Comparison of ENCODE assay signal across 9 cellular contexts in genomic region chr16:4675864-4676786, GRCh38. TPM values are rescaled to one million over a fixed set of nuclear protein-coding genes. Genes with fewer than 3 reads are reported as not detected.
DNase-seq lines count a peak whose midpoint lies in the region; TF ChIP-seq lines count a peak whose summit lies in the region.
"Had no signal": no experiment of that assay in that cellular context is flagged by ENCODE, and none has a peak within 500 bp of the region (broad histone marks: within the 10 kb centered on the region; RNA-seq: fewer than 3 reads in every experiment).

No MANE protein-coding gene starts in this region.

- H4K5ac ChIP-seq in mesendoderm (ENCODE audit: low read length) = no peak overlapping the region

- H3K27ac ChIP-seq in mesendoderm (ENCODE audit: low read depth, low read length) = peak overlapping the region; percentile 35
- H3K27ac ChIP-seq in suprapubic skin = no peak overlapping the region
- H3K27ac ChIP-seq: 22Rv1 had no signal

- WGBS in mesendoderm (ENCODE audit: extremely low coverage, insufficient coverage, low lambda C conversion rate) = no CpG with 5 or more reads among the region's 23 CpGs
- 88% methylated on average over 12 of the region's 23 CpGs for WGBS in suprapubic skin

- H3K79me1 ChIP-seq in mesendoderm (ENCODE audit: low read length) = no peaks in the 10 kb centered on the region

- H3K18ac ChIP-seq in mesendoderm (ENCODE audit: low read length) = no peak overlapping the region

- peak overlapping the region; percentile 99 for H3K27ac Mint-ChIP-seq in stimulated activated naive CD8-positive, alpha-beta T cell treated with anti-CD3 and anti-CD28 coated beads, Interleukin-15, Interleukin-2, amounts not matched to agents 100 ng/mL and 50 ng/mL, for 24 hours

- H4K8ac ChIP-seq in mesendoderm (ENCODE audit: low read depth, low read length) = no peak overlapping the region

- no peaks in the 10 kb centered on the region for H3K79me2 ChIP-seq in mesendoderm (ENCODE audit: control insufficient read depth, insufficient read depth, low read length)

- peak overlapping the region; percentile 75 for H3K4me3 Mint-ChIP-seq in stimulated activated naive CD8-positive, alpha-beta T cell treated with anti-CD3 and anti-CD28 coated beads, Interleukin-15, Interleukin-2, amounts not matched to agents 100 ng/mL and 50 ng/mL, for 24 hours

- peak overlapping the region; percentile 52 for H3K9ac ChIP-seq in mesendoderm (ENCODE audit: low read length)

- H2BK5ac ChIP-seq in mesendoderm (ENCODE audit: low read length) = peak overlapping the region; percentile 9

- no peaks in the 10 kb centered on the region for H3K27me3 ChIP-seq in mesendoderm (ENCODE audit: insufficient read depth, low read length, poor library complexity)
- H3K27me3 ChIP-seq in suprapubic skin = no peaks in the 10 kb centered on the region

- peak; percentile 4 to 26 for DNase-seq in NOMO-1 (lab: John Stamatoyannopoulos, UW; ENCODE audit: unreplicated experiment in 2 of 2)
- DNase-seq in NOMO-1 treated with DMSO at 0.1 percent for 48 hours (lab: John Stamatoyannopoulos, UW; ENCODE audit: unreplicated experiment) = no peak
- DNase-seq in activated T-helper 1 cell treated with Interleukin-2 at 50 U/mL for 16 hours (ENCODE audit: low read depth) = peak; percentile 54
- DNase-seq in mesendoderm = peak; percentile 60
- no peak for DNase-seq in DMS53 treated with DMSO at 0.1 percent for 48 hours (lab: John Stamatoyannopoulos, UW; ENCODE audit: unreplicated experiment)
- DNase-seq in hepatic stellate cell (ENCODE audit: low spot score) = no peak
- DNase-seq in suprapubic skin (ENCODE audit: low spot score in 2 of 2) = no peak

- H2BK15ac ChIP-seq in mesendoderm (replicated peaks; ENCODE audit: low read depth) = no peak overlapping the region

- H3K56ac ChIP-seq in mesendoderm (ENCODE audit: low read length) = peak overlapping the region; percentile 83

- no peak overlapping the region for H3K23ac ChIP-seq in mesendoderm (ENCODE audit: low read length)

- no peak overlapping the region for H3K4me2 ChIP-seq in mesendoderm (ENCODE audit: low read length)

- H2AK5ac ChIP-seq in mesendoderm (ENCODE audit: low read length) = no peak overlapping the region

- H3K4me1 ChIP-seq in mesendoderm (ENCODE audit: control insufficient read depth, low read depth, low read length) (no peaks in the 10 kb centered on the region), suprapubic skin (peaks cover 27% of the 10 kb centered on the region)

- no peak overlapping the region for H2BK120ac ChIP-seq in mesendoderm (ENCODE audit: low read depth, low read length)

- H3K9me3 ChIP-seq in suprapubic skin = no peaks in the 10 kb centered on the region

- no peaks in the 10 kb centered on the region for H3K9me3 Mint-ChIP-seq in stimulated activated naive CD8-positive, alpha-beta T cell treated with anti-CD3 and anti-CD28 coated beads, Interleukin-15, Interleukin-2, amounts not matched to agents 100 ng/mL and 50 ng/mL, for 24 hours

- no peaks in the 10 kb centered on the region for H3K27me3 Mint-ChIP-seq in stimulated activated naive CD8-positive, alpha-beta T cell treated with anti-CD3 and anti-CD28 coated beads, Interleukin-15, Interleukin-2, amounts not matched to agents 100 ng/mL and 50 ng/mL, for 24 hours

- H3K4me3 ChIP-seq in mesendoderm (ENCODE audit: low read length) (no peak overlapping the region), suprapubic skin (no peak overlapping the region)

- H3K4me1 Mint-ChIP-seq in stimulated activated naive CD8-positive, alpha-beta T cell treated with anti-CD3 and anti-CD28 coated beads, Interleukin-15, Interleukin-2, amounts not matched to agents 100 ng/mL and 50 ng/mL, for 24 hours (ENCODE audit: low read depth) = peaks cover 36% of the 10 kb centered on the region

- TF ChIP-seq EP300 in suprapubic skin (IDR thresholded peaks at IDR 0.05) = no peak

- H3K36me3 Mint-ChIP-seq in stimulated activated naive CD8-positive, alpha-beta T cell treated with anti-CD3 and anti-CD28 coated beads, Interleukin-15, Interleukin-2, amounts not matched to agents 100 ng/mL and 50 ng/mL, for 24 hours (ENCODE audit: low read depth) = peaks cover 12% of the 10 kb centered on the region

- no peak overlapping the region for H3K4ac ChIP-seq in mesendoderm (ENCODE audit: low read depth, low read length)

- no peak for TF ChIP-seq POLR2A in suprapubic skin (IDR thresholded peaks at IDR 0.05)

- H3K36me3 ChIP-seq in mesendoderm (ENCODE audit: control insufficient read depth, insufficient read depth, low read length) (no peaks in the 10 kb centered on the region), suprapubic skin (peaks cover 45% of the 10 kb centered on the region)

- no peak for TF ChIP-seq CTCF in suprapubic skin (IDR thresholded peaks at IDR 0.05)

RNA-seq across cellular contexts. Expression of gene NUDT16L1, which starts 17.2 kb away (rescaled TPM):
- 27.8 TPM for polyA plus RNA-seq in mesendoderm (2013, experiment 1 of 2)
- polyA plus RNA-seq in mesendoderm (2013, experiment 2 of 2) = 28.2 TPM
- total RNA-seq in suprapubic skin = 10 to 100 TPM; 19.9 to 32.7 (median 24.6) TPM

RNA-seq across cellular contexts. Expression of gene MGRN1, which starts 51.5 kb away (rescaled TPM):
- polyA plus RNA-seq in mesendoderm (2013, experiment 1 of 2) = 43.1 TPM
- 43.5 TPM for polyA plus RNA-seq in mesendoderm (2013, experiment 2 of 2)
- total RNA-seq in suprapubic skin = 10 to 100 TPM; 30.8 to 58.2 (median 44.8) TPM

RNA-seq across cellular contexts. Expression of gene ANKS3, which starts 57.9 kb away (rescaled TPM):
- polyA plus RNA-seq in mesendoderm (2013, experiment 1 of 2) = 6.4 TPM
- 6.7 TPM for polyA plus RNA-seq in mesendoderm (2013, experiment 2 of 2)
- 10 to 100 TPM; 11.5 to 36.5 (median 20.0) TPM for total RNA-seq in suprapubic skin

RNA-seq across cellular contexts. Expression of gene DNAAF8, which starts 58.2 kb away (rescaled TPM):
- polyA plus RNA-seq in mesendoderm (2013, experiment 1 of 2) = 0.35 TPM
- 0.25 TPM for polyA plus RNA-seq in mesendoderm (2013, experiment 2 of 2)
- 1 to 10 TPM in 2 of 4 donors, under 1 TPM in 1, not detected in 1; 0.36 to 1.7 (median 1.4) TPM for total RNA-seq in suprapubic skin

Comparison
In these comparisons a context has a peak if more than half of its experiments do, and no peak if none do; other contexts are left out.
1. DNase-seq: peak in NOMO-1 (2 of 2), activated T-helper 1 cell treated with Interleukin-2 at 50 U/mL for 16 hours (single experiment) and mesendoderm (single experiment); none in NOMO-1 treated with DMSO at 0.1 percent for 48 hours (single experiment), DMS53 treated with DMSO at 0.1 percent for 48 hours (single experiment), hepatic stellate cell (single experiment) and suprapubic skin (0 of 2).